In the genomic region with DNA sequence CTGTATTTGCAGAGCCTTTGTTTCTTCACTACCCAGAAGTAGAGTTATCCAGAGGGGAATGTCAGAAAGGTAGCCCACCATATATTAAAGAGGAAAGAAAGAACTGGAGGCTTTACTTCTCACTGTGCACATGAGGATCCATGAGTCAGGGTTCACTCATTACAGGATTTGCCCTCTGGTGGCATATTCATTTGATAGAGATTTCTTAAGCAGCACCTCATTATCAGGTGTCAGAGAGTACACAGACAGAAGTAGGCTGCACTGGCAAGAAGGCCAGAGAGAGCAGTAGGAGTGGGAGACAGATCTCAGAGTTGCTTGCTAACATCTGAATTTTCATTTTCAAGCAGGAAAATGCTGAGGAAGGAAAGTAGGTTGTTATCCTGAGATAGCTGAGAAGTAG, we compare ENCODE assay signal across 19 cellular contexts.
"Had no signal": no experiment of that assay in that cellular context is flagged by ENCODE, and none has a peak within 500 bp of the region (broad histone marks: within the 10 kb centered on the region; RNA-seq: fewer than 3 reads in every experiment).

No MANE protein-coding gene starts in this region.

- H3K27ac ChIP-seq: epithelial cell of prostate, hepatocyte, spleen, thoracic aorta, upper lobe of right lung had no signal

- DNase-seq: activated CD4-positive, alpha-beta T cell treated with anti-CD3 and anti-CD28 coated beads, Interleukin-2, amount 10 ng/mL, durations not matched to agents 24 days and 14 days; activated CD8-positive, alpha-beta memory T cell treated with anti-CD3 and anti-CD28 coated beads, Interleukin-2, amount 50 U/mL, for 4 hours; activated gamma-delta T cell treated with Interleukin-2 at 50 U/mL for 16 hours; activated T-cell treated with anti-CD3 and anti-CD28 coated beads, Interleukin-2, amount 50 U/mL, for 48 hours; amniotic stem cell; cerebellar nuclear complex; effector memory CD4-positive, alpha-beta T cell; kidney; spleen; stimulated activated CD4-positive, alpha-beta T cell treated with anti-CD3 and anti-CD28 coated beads, Interleukin-1b, Interleukin-23, amount 100 ng/mL, for 48 hours; T-helper 17 cell; upper lobe of right lung had no signal

- ATAC-seq: activated CD8-positive, alpha-beta T cell treated with anti-CD3 and anti-CD28 coated beads, Interleukin-2, amount 10 ng/mL, durations not matched to agents 7 days and 5 days; sciatic nerve; T-helper 17 cell; upper lobe of right lung had no signal

- H3K9me3 Mint-ChIP-seq: activated CD4-positive, alpha-beta T cell treated with anti-CD3 and anti-CD28 coated beads, Interleukin-2, amount 10 ng/mL, durations not matched to agents 24 days and 14 days; dendritic cell treated with granulocyte-macrophage colony-stimulating factor and Interleukin-4, amounts not matched to agents 40 ng/mL and 50 ng/mL, for 4 days had no signal

- H2AFZ ChIP-seq: hepatocyte had no signal

- H3K79me2 ChIP-seq: hepatocyte had no signal

- H3K4me1 Mint-ChIP-seq: activated CD4-positive, alpha-beta T cell treated with anti-CD3 and anti-CD28 coated beads, Interleukin-2, amount 10 ng/mL, durations not matched to agents 24 days and 14 days had no signal

- H3K27me3 ChIP-seq: hepatocyte, spleen, upper lobe of right lung had no signal

- H3K27ac Mint-ChIP-seq: activated CD4-positive, alpha-beta T cell treated with anti-CD3 and anti-CD28 coated beads, Interleukin-2, amount 10 ng/mL, durations not matched to agents 24 days and 14 days; activated CD8-positive, alpha-beta T cell treated with anti-CD3 and anti-CD28 coated beads, Interleukin-2, amount 10 ng/mL, durations not matched to agents 7 days and 5 days; activated naive CD8-positive, alpha-beta T cell; dendritic cell treated with granulocyte-macrophage colony-stimulating factor and Interleukin-4, amounts not matched to agents 40 ng/mL and 50 ng/mL, for 4 days; T-helper 17 cell had no signal

- H3K4me3 Mint-ChIP-seq: activated CD4-positive, alpha-beta T cell treated with anti-CD3 and anti-CD28 coated beads, Interleukin-2, amount 10 ng/mL, durations not matched to agents 24 days and 14 days; activated CD8-positive, alpha-beta T cell treated with anti-CD3 and anti-CD28 coated beads, Interleukin-2, amount 10 ng/mL, durations not matched to agents 7 days and 5 days; activated naive CD8-positive, alpha-beta T cell; dendritic cell treated with granulocyte-macrophage colony-stimulating factor and Interleukin-4, amounts not matched to agents 40 ng/mL and 50 ng/mL, for 4 days; T-helper 17 cell had no signal

- H3K4me3 ChIP-seq: hepatocyte, spleen, thoracic aorta, upper lobe of right lung had no signal

- H3K9me3 ChIP-seq: spleen, thoracic aorta, upper lobe of right lung had no signal

- H3K4me2 ChIP-seq: hepatocyte had no signal
